Comparison of ENCODE assay signal across 17 cellular contexts in the genomic region with DNA sequence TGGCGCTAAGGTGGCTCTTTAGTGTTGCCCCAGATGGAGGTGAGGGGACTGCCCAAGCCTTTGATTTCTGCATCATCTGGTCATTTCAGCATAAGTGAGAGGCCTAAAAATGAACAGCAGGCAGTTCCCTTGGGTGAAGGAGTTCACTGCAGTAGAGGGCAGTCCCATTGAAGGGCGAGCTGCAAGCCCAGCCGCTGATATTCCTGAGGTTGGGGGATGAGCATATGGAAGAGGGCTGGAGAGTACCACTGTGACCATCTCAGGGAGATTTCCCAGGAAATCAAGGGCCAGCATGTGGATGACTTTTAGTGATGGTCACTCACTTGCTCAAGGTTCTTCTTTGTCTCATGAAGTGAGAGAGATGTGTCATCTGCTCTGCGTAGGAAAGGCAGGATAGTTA.
"Had no signal": no experiment of that assay in that cellular context is flagged by ENCODE, and none has a peak within 500 bp of the region (broad histone marks: within the 10 kb centered on the region; RNA-seq: fewer than 3 reads in every experiment).

No MANE protein-coding gene starts in this region.

- H3K4me2 ChIP-seq: neural progenitor cell had no signal

- H3K4me3 ChIP-seq: heart right ventricle, neural progenitor cell, ovary, thyroid gland had no signal

- DNase-seq: dermis blood vessel endothelial cell; erythroblast; foreskin melanocyte; heart right ventricle; islet precursor cell; mammary epithelial cell; naive thymus-derived CD4-positive, alpha-beta T cell; nucleus accumbens; ovary; right cardiac atrium; small intestine; stimulated activated CD4-positive, alpha-beta T cell treated with anti-CD3 and anti-CD28 coated beads, Interleukin-12 subunit alpha, Interleukin-12 subunit beta, amount 100 ng/mL, for 4 hours; stimulated activated naive CD4-positive, alpha-beta T cell treated with Interleukin-2 at 50 U/mL for 16 hours; thyroid gland had no signal

- H3K9ac ChIP-seq: neural progenitor cell had no signal

- ATAC-seq: heart right ventricle; left lobe of liver; naive thymus-derived CD4-positive, alpha-beta T cell; right cardiac atrium had no signal

- H3K36me3 Mint-ChIP-seq: neural progenitor cell, type B pancreatic cell had no signal

- H3K4me3 Mint-ChIP-seq: neural progenitor cell, type B pancreatic cell had no signal

- H3K9me3 Mint-ChIP-seq: neural progenitor cell, type B pancreatic cell had no signal

- H3K4me1 ChIP-seq: neural progenitor cell had no signal

- H3K27ac Mint-ChIP-seq: type B pancreatic cell had no signal

- H3K27ac ChIP-seq: heart right ventricle, neural progenitor cell, ovary, thyroid gland had no signal

- H3K9me3 ChIP-seq: heart right ventricle, ovary, thyroid gland had no signal

- H3K27me3 ChIP-seq: neural progenitor cell, ovary, thyroid gland had no signal

- H3K36me3 ChIP-seq: heart right ventricle, neural progenitor cell, ovary, thyroid gland had no signal
